In the genomic region with DNA sequence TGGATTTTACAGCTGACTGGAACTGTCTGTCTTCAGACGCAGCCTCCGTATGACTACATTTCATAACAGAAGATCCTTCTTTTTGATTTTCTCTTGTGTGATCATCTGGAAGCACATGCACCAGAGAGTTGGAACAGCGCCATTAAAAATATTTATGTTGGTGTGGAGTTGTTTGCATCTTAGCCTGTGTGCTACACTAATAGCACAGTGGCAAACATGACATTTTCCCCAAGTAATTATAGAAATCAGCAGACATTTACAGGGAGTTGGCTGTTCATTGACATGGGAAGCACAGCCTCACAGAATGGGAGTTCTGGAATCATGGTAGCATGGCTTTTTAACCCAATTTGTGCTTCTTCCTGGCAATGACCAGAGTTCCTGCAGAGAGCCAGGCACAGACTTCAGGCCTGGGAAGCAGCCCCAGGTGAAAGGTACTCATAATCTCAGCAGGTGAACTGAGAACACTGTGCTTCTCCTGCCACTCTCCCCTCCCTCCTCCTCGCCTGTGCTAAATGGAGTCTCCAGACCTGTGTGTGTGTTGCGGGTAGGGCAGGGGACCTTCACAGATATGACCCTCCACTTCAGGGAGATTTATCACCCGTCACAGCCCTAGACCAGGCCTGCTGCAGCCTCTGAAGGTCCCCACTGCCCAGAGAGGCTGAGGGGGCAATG, we compare ENCODE assay signal across 15 cellular contexts.
DNase-seq lines count a peak whose midpoint lies in the region; ATAC-seq and TF ChIP-seq lines count a peak whose summit lies in the region.
"Had no signal": no experiment of that assay in that cellular context is flagged by ENCODE, and none has a peak within 500 bp of the region (broad histone marks: within the 10 kb centered on the region; RNA-seq: fewer than 3 reads in every experiment).

No MANE protein-coding gene starts in this region.

- DNase-seq in DMS53 (lab: John Stamatoyannopoulos, UW): peak; percentile 48
- DNase-seq in NCI-H2081 treated with DMSO at 0.1 percent for 48 hours (lab: John Stamatoyannopoulos, UW): peak; percentile 10
- DNase-seq in brain microvascular endothelial cell: peak; percentile 31
- DNase-seq in left lobe of liver (ENCODE audit: low spot score): no peak
- DNase-seq in activated naive CD8-positive, alpha-beta T cell treated with anti-CD3 and anti-CD28 coated beads, Interleukin-2, amount 50 U/mL, for 24 hours: no peak
- no peak for DNase-seq in H4 (ENCODE audit: low spot score)
- DNase-seq: activated gamma-delta T cell; GF-D8; Karpas-422; NCI-H226; right cardiac atrium; stimulated activated naive CD8-positive, alpha-beta T cell treated with anti-CD3 and anti-CD28 coated beads, Interleukin-15, amount 100 ng/mL, for 72 hours had no signal

- no peaks in the 10 kb centered on the region for H3K27me3 ChIP-seq in brain microvascular endothelial cell (replicated peaks)

- H3K36me3 Mint-ChIP-seq in activated naive CD8-positive, alpha-beta T cell treated with anti-CD3 and anti-CD28 coated beads, Interleukin-2, amount 50 U/mL, for 24 hours (ENCODE audit: low read depth): no peaks in the 10 kb centered on the region

- in situ Hi-C loops in brain microvascular endothelial cell (cut with HindIII; ENCODE audit: low pct_ligation_motif_present, low sequenced_read_pairs): no loop called here

- H3K4me3 ChIP-seq in brain microvascular endothelial cell (ENCODE audit: low read depth, low read length): no peak overlapping the region

- no peaks in the 10 kb centered on the region for H3K36me3 ChIP-seq in brain microvascular endothelial cell (replicated peaks)

- no peak overlapping the region for H3K27ac Mint-ChIP-seq in activated naive CD8-positive, alpha-beta T cell treated with anti-CD3 and anti-CD28 coated beads, Interleukin-2, amount 50 U/mL, for 24 hours
- H3K27ac Mint-ChIP-seq: T-helper 2 cell treated with Interferon-gamma antibody and Interleukin-4, amounts not matched to agents 5 μg/mL and 100 μg/mL, for 36 hours had no signal

- no peak overlapping the region for H3K27ac ChIP-seq in brain microvascular endothelial cell

- ATAC-seq in left lobe of liver: peak; percentile 13
- ATAC-seq in activated naive CD8-positive, alpha-beta T cell treated with anti-CD3 and anti-CD28 coated beads, Interleukin-2, amount 50 U/mL, for 24 hours: no peak
- ATAC-seq in GM19452 (IDR thresholded peaks at IDR 0.05; ENCODE audit: unreplicated experiment): no peak
- ATAC-seq in HG03571 (IDR thresholded peaks at IDR 0.05; ENCODE audit: unreplicated experiment): no peak
- ATAC-seq: right cardiac atrium; stimulated activated naive CD8-positive, alpha-beta T cell treated with anti-CD3 and anti-CD28 coated beads, Interleukin-15, amount 100 ng/mL, for 72 hours had no signal

- no peak overlapping the region for H3K4me3 Mint-ChIP-seq in activated naive CD8-positive, alpha-beta T cell treated with anti-CD3 and anti-CD28 coated beads, Interleukin-2, amount 50 U/mL, for 24 hours
- H3K4me3 Mint-ChIP-seq: stimulated activated naive CD8-positive, alpha-beta T cell treated with anti-CD3 and anti-CD28 coated beads, Interleukin-15, amount 100 ng/mL, for 72 hours; T-helper 2 cell treated with Interferon-gamma antibody and Interleukin-4, amounts not matched to agents 5 μg/mL and 100 μg/mL, for 36 hours had no signal

- no peaks in the 10 kb centered on the region for H3K9me3 Mint-ChIP-seq in activated naive CD8-positive, alpha-beta T cell treated with anti-CD3 and anti-CD28 coated beads, Interleukin-2, amount 50 U/mL, for 24 hours
- H3K9me3 Mint-ChIP-seq: stimulated activated naive CD8-positive, alpha-beta T cell treated with anti-CD3 and anti-CD28 coated beads, Interleukin-15, amount 100 ng/mL, for 72 hours; T-helper 2 cell treated with Interferon-gamma antibody and Interleukin-4, amounts not matched to agents 5 μg/mL and 100 μg/mL, for 36 hours had no signal

- no peaks in the 10 kb centered on the region for H3K27me3 Mint-ChIP-seq in activated naive CD8-positive, alpha-beta T cell treated with anti-CD3 and anti-CD28 coated beads, Interleukin-2, amount 50 U/mL, for 24 hours
- H3K27me3 Mint-ChIP-seq: stimulated activated naive CD8-positive, alpha-beta T cell treated with anti-CD3 and anti-CD28 coated beads, Interleukin-15, amount 100 ng/mL, for 72 hours had no signal

- TF ChIP-seq CTCF in brain microvascular endothelial cell (IDR thresholded peaks at IDR 0.05; ENCODE audit: low read depth, low read length, missing control alignments): no peak

- no peaks in the 10 kb centered on the region for H3K4me1 Mint-ChIP-seq in activated naive CD8-positive, alpha-beta T cell treated with anti-CD3 and anti-CD28 coated beads, Interleukin-2, amount 50 U/mL, for 24 hours

Comparison
In these comparisons a context has a peak if more than half of its experiments do, and no peak if none do; other contexts are left out.
1. DNase-seq: peak in DMS53 (single experiment), NCI-H2081 treated with DMSO at 0.1 percent for 48 hours (single experiment) and brain microvascular endothelial cell (single experiment); none in left lobe of liver (single experiment), activated naive CD8-positive, alpha-beta T cell treated with anti-CD3 and anti-CD28 coated beads, Interleukin-2, amount 50 U/mL, for 24 hours (single experiment) and H4 (single experiment).